ENCODE assay signal across 9 cellular contexts in the genomic region with DNA sequence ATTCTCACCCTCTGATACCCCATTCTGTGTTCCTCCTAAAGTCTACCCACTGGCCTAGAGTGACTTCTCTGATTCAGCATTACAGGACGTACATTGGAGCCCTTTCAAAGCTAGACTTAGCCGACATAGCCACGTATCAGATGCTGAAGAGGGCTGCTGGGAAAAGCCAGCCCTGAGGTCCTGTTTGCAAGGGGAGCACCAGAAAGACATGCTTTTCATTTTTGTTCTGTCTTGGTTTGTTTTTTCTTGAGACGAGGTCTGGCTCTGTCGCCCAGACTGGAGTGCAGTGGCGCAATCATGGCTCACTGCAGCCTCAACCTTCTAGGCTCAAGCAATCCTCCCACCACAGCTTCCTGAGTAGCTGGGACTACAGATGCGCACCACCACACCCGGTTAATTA. TPM values are rescaled to one million over a fixed set of nuclear protein-coding genes. Genes with fewer than 3 reads are reported as not detected.
DNase-seq lines count a peak whose midpoint lies in the region; ATAC-seq and TF ChIP-seq lines count a peak whose summit lies in the region.
"Had no signal": no experiment of that assay in that cellular context is flagged by ENCODE, and none has a peak within 500 bp of the region (broad histone marks: within the 10 kb centered on the region; RNA-seq: fewer than 3 reads in every experiment).

No MANE protein-coding gene starts in this region.

- H3K27me3 Mint-ChIP-seq in activated CD4-positive, alpha-beta T cell treated with anti-CD3 and anti-CD28 coated beads, Interleukin-2, amount 10 ng/mL, durations not matched to agents 7 days and 5 days, result no peaks in the 10 kb centered on the region
- no peaks in the 10 kb centered on the region for H3K27me3 Mint-ChIP-seq in T-helper 2 cell treated with Interferon-gamma antibody and Interleukin-4, amounts not matched to agents 5 μg/mL and 100 μg/mL, for 36 hours (ENCODE audit: low read depth)
- no peaks in the 10 kb centered on the region for H3K27me3 Mint-ChIP-seq in Caco-2 (ENCODE audit: insufficient read depth, unreplicated experiment)

- H3K4me1 Mint-ChIP-seq in activated CD4-positive, alpha-beta T cell treated with anti-CD3 and anti-CD28 coated beads, Interleukin-2, amount 10 ng/mL, durations not matched to agents 7 days and 5 days, result peaks cover 42% of the 10 kb centered on the region
- H3K4me1 Mint-ChIP-seq in T-helper 2 cell treated with Interferon-gamma antibody and Interleukin-4, amounts not matched to agents 5 μg/mL and 100 μg/mL, for 36 hours (ENCODE audit: low read depth), result peaks cover 25% of the 10 kb centered on the region
- H3K4me1 Mint-ChIP-seq in Caco-2 (ENCODE audit: low read depth, unreplicated experiment), result peaks cover 7% of the 10 kb centered on the region

- no peaks in the 10 kb centered on the region for H3K9me3 ChIP-seq in esophagus squamous epithelium
- no peaks in the 10 kb centered on the region for H3K9me3 ChIP-seq in thoracic aorta
- H3K9me3 ChIP-seq in Caco-2, result no peaks in the 10 kb centered on the region

- intact Hi-C loops in esophagus squamous epithelium (cut with DNase I), result no loop called here
- intact Hi-C loops in Caco-2 (cut with micrococcal nuclease; ENCODE audit: unreplicated experiment), result no loop called here

- no peaks in the 10 kb centered on the region for H3K9me3 Mint-ChIP-seq in activated CD4-positive, alpha-beta T cell treated with anti-CD3 and anti-CD28 coated beads, Interleukin-2, amount 10 ng/mL, durations not matched to agents 7 days and 5 days
- H3K9me3 Mint-ChIP-seq in T-helper 2 cell treated with Interferon-gamma antibody and Interleukin-4, amounts not matched to agents 5 μg/mL and 100 μg/mL, for 36 hours, result no peaks in the 10 kb centered on the region
- H3K9me3 Mint-ChIP-seq in Caco-2 (ENCODE audit: unreplicated experiment), result no peaks in the 10 kb centered on the region

- POLR2A ChIA-PET in activated CD4-positive, alpha-beta T cell treated with anti-CD3 and anti-CD28 coated beads, Interleukin-2, amount 10 ng/mL, durations not matched to agents 7 days and 5 days (lab: Charles Lee), result no interaction called here
- POLR2A ChIA-PET in Caco-2 (lab: Charles Lee), result no interaction called here

- H3K36me3 ChIP-seq in esophagus squamous epithelium (no peaks in the 10 kb centered on the region), thoracic aorta (no peaks in the 10 kb centered on the region), Caco-2 (ENCODE audit: control insufficient read depth, insufficient read depth, low read length) (no peaks in the 10 kb centered on the region)

- peak overlapping the region; percentile 26 for H3K4me3 Mint-ChIP-seq in activated CD4-positive, alpha-beta T cell treated with anti-CD3 and anti-CD28 coated beads, Interleukin-2, amount 10 ng/mL, durations not matched to agents 7 days and 5 days
- H3K4me3 Mint-ChIP-seq in T-helper 2 cell treated with Interferon-gamma antibody and Interleukin-4, amounts not matched to agents 5 μg/mL and 100 μg/mL, for 36 hours, result peak overlapping the region; percentile 65
- no peak overlapping the region for H3K4me3 Mint-ChIP-seq in Caco-2 (ENCODE audit: unreplicated experiment)

- H3K4me1 ChIP-seq in esophagus squamous epithelium (peaks cover 10 to 58% (median 30%) of the 10 kb centered on the region in 3 donors), thoracic aorta (ENCODE audit: control insufficient read depth in 1 of 2, low read depth in 2 of 2) (peaks cover 30 to 50% of the 10 kb centered on the region in 2 donors), Caco-2 (peaks cover 4% of the 10 kb centered on the region; the same call in 1 of the 2 replicates)

- TF ChIP-seq CTCF in esophagus squamous epithelium (IDR thresholded peaks at IDR 0.05) (no peak), thoracic aorta (IDR thresholded peaks at IDR 0.05) (no peak), Caco-2 (IDR thresholded peaks at IDR 0.05; ENCODE audit: insufficient read depth in 1 of 2, low read depth in 1 of 2, low read length in 1 of 2, severe bottlenecking in 1 of 2, unreplicated experiment in 1 of 2) (no peak)

- CTCF ChIA-PET in activated CD4-positive, alpha-beta T cell treated with anti-CD3 and anti-CD28 coated beads, Interleukin-2, amount 10 ng/mL, durations not matched to agents 7 days and 5 days (lab: Charles Lee), result interaction anchor here (0.5 to 12.9 kb wide), 10 partner anchors 9 to 791 kb away, joined by 3 to 112 read pairs (median 4); a partner anchor contains a TSS
- CTCF ChIA-PET in Caco-2 (lab: Charles Lee), result no interaction called here

- DNase-seq in activated CD4-positive, alpha-beta T cell treated with anti-CD3 and anti-CD28 coated beads, Interleukin-2, amount 10 ng/mL, durations not matched to agents 7 days and 5 days, result peak; percentile 57
- DNase-seq in activated CD4-positive, alpha-beta T cell treated with anti-CD3 and anti-CD28 coated beads for 1 hour, result no peak
- DNase-seq in T-helper 2 cell treated with Interferon-gamma antibody and Interleukin-4, amounts not matched to agents 5 μg/mL and 100 μg/mL, for 36 hours (ENCODE audit: low spot score), result no peak
- DNase-seq in esophagus squamous epithelium (lab: John Stamatoyannopoulos, UW) (no peak), thoracic aorta (ENCODE audit: low spot score) (peak; percentile 47), HK-2 (ENCODE audit: unreplicated experiment) (no peak), Caco-2 (no peak), NCI-H2081 (lab: John Stamatoyannopoulos, UW) (no peak)
- DNase-seq: stimulated activated CD4-positive, alpha-beta T cell treated with anti-CD3 and anti-CD28 coated beads, Interleukin-1b, Interleukin-23, amount 100 ng/mL, for 48 hours had no signal

- H3K27me3 ChIP-seq in esophagus squamous epithelium, result no peaks in the 10 kb centered on the region
- no peaks in the 10 kb centered on the region for H3K27me3 ChIP-seq in thoracic aorta (replicated peaks; ENCODE audit: insufficient read depth)
- no peaks in the 10 kb centered on the region for H3K27me3 ChIP-seq in Caco-2 (replicated peaks; ENCODE audit: control insufficient read depth, insufficient read depth, low read length)

- H3K27ac Mint-ChIP-seq in activated CD4-positive, alpha-beta T cell treated with anti-CD3 and anti-CD28 coated beads, Interleukin-2, amount 10 ng/mL, durations not matched to agents 7 days and 5 days, result peak overlapping the region; percentile 98
- H3K27ac Mint-ChIP-seq in T-helper 2 cell treated with Interferon-gamma antibody and Interleukin-4, amounts not matched to agents 5 μg/mL and 100 μg/mL, for 36 hours, result peak overlapping the region; percentile 80
- no peak overlapping the region for H3K27ac Mint-ChIP-seq in Caco-2 (ENCODE audit: unreplicated experiment)

- BruUV-seq in Caco-2 (replicated peaks; lab: Mats Ljungman, UMichigan), result no TSS peak

- ATAC-seq in thoracic aorta (ENCODE audit: insufficient number of reproducible peaks, low FRiP score, low read depth), result no peak

- peak overlapping the region; percentile 81 to 90 (median 87) for H3K27ac ChIP-seq in esophagus squamous epithelium
- peak overlapping the region; percentile 87 to 92 for H3K27ac ChIP-seq in thoracic aorta

- TF ChIP-seq POLR2A in esophagus squamous epithelium (IDR thresholded peaks at IDR 0.05), result no peak

- 37 to 45% methylated on average over 8 of the region's 8 CpGs for WGBS in esophagus squamous epithelium, 2 donors

- no peaks in the 10 kb centered on the region for H3K36me3 Mint-ChIP-seq in activated CD4-positive, alpha-beta T cell treated with anti-CD3 and anti-CD28 coated beads, Interleukin-2, amount 10 ng/mL, durations not matched to agents 7 days and 5 days (ENCODE audit: low read depth)
- no peaks in the 10 kb centered on the region for H3K36me3 Mint-ChIP-seq in T-helper 2 cell treated with Interferon-gamma antibody and Interleukin-4, amounts not matched to agents 5 μg/mL and 100 μg/mL, for 36 hours (ENCODE audit: low read depth)
- no peaks in the 10 kb centered on the region for H3K36me3 Mint-ChIP-seq in Caco-2 (ENCODE audit: insufficient read depth, unreplicated experiment)

- H3K4me3 ChIP-seq in esophagus squamous epithelium (no peak overlapping the region), thoracic aorta (no peak overlapping the region), Caco-2 (ENCODE audit: low read depth, low read length) (no peak overlapping the region)

RNA-seq across cellular contexts. Expression of a gene that starts 6.3 kb away (rescaled TPM):
- total RNA-seq in activated CD4-positive, alpha-beta T cell treated with anti-CD3 and anti-CD28 coated beads, Interleukin-2, amount 10 ng/mL, durations not matched to agents 7 days and 5 days, result 1 to 10 TPM; 6.0 to 6.2 TPM
- total RNA-seq in esophagus squamous epithelium, result 10 to 100 TPM in 3 of 4 donors, 1 to 10 TPM in 1; 7.2 to 41.4 (median 16.9) TPM
- total RNA-seq in thoracic aorta, result 10 to 100 TPM in 1 of 2 donors, 1 to 10 TPM in 1; 9.5 to 11.8 TPM
- total RNA-seq in Caco-2 (2022), result 4.0 and 5.7 TPM in 2 replicates

RNA-seq across cellular contexts. Expression of a gene that starts 14.7 kb away (rescaled TPM):
- total RNA-seq in activated CD4-positive, alpha-beta T cell treated with anti-CD3 and anti-CD28 coated beads, Interleukin-2, amount 10 ng/mL, durations not matched to agents 7 days and 5 days, result 10 to 100 TPM; 91.3 to 92.5 TPM
- total RNA-seq in esophagus squamous epithelium (100 to 1,000 TPM; 114 to 129 (median 120) TPM), thoracic aorta (100 to 1,000 TPM; 114 to 128 TPM), Caco-2 (2022) (107 and 113 TPM in 2 replicates)

RNA-seq across cellular contexts. Expression of a gene that starts 24.7 kb away (rescaled TPM):
- 10 to 100 TPM; 46.2 to 46.6 TPM for total RNA-seq in activated CD4-positive, alpha-beta T cell treated with anti-CD3 and anti-CD28 coated beads, Interleukin-2, amount 10 ng/mL, durations not matched to agents 7 days and 5 days
- total RNA-seq in esophagus squamous epithelium (10 to 100 TPM; 32.0 to 50.9 (median 37.2) TPM), thoracic aorta (10 to 100 TPM; 54.6 to 63.0 TPM), Caco-2 (2022) (23.3 and 25.7 TPM in 2 replicates)

Comparison
In these comparisons a context has a peak if more than half of its experiments do, and no peak if none do; other contexts are left out.
1. DNase-seq: peak in activated CD4-positive, alpha-beta T cell treated with anti-CD3 and anti-CD28 coated beads, Interleukin-2, amount 10 ng/mL, durations not matched to agents 7 days and 5 days (single experiment) and thoracic aorta (single experiment); none in activated CD4-positive, alpha-beta T cell treated with anti-CD3 and anti-CD28 coated beads for 1 hour (single experiment), T-helper 2 cell treated with Interferon-gamma antibody and Interleukin-4, amounts not matched to agents 5 μg/mL and 100 μg/mL, for 36 hours (single experiment), esophagus squamous epithelium (single experiment), HK-2 (single experiment), Caco-2 (0 of 2) and NCI-H2081 (0 of 2).